In genomic region chr1:50930193-50930592, GRCh38 we compare ENCODE assay signal across 13 cellular contexts. TPM values are rescaled to one million over a fixed set of nuclear protein-coding genes. Genes with fewer than 3 reads are reported as not detected.
DNase-seq lines count a peak whose midpoint lies in the region; ATAC-seq and TF ChIP-seq lines count a peak whose summit lies in the region.
"Had no signal": no experiment of that assay in that cellular context is flagged by ENCODE, and none has a peak within 500 bp of the region (broad histone marks: within the 10 kb centered on the region; RNA-seq: fewer than 3 reads in every experiment).

No MANE protein-coding gene starts in this region.

- no peaks in the 10 kb centered on the region for H3K27me3 ChIP-seq in PC-9 (ENCODE audit: insufficient read depth, low read depth)
- H3K27me3 ChIP-seq: right lobe of liver, transverse colon had no signal

- H3K9me2 ChIP-seq in PC-9 (ENCODE audit: insufficient read depth) = no peaks in the 10 kb centered on the region

- H3K4me3 ChIP-seq in GM12864 (ENCODE audit: low read depth, low read length) (no peak overlapping the region; the same call in 1 of the 2 replicates), PC-9 (no peak overlapping the region), lower leg skin (ENCODE audit: low read depth, poor library complexity, severe bottlenecking) (no peak overlapping the region)
- H3K4me3 ChIP-seq: right lobe of liver, transverse colon had no signal

- no peaks in the 10 kb centered on the region for H3K9me3 ChIP-seq in PC-9 (ENCODE audit: insufficient read depth, low read depth)
- H3K9me3 ChIP-seq: right lobe of liver, transverse colon had no signal

- H3K4me1 ChIP-seq in PC-9 (replicated peaks; ENCODE audit: insufficient read depth) = no peaks in the 10 kb centered on the region
- H3K4me1 ChIP-seq: right lobe of liver had no signal

- no peak for TF ChIP-seq POLR2A in lower leg skin (IDR thresholded peaks at IDR 0.05)

- no peak overlapping the region for H3K4me2 ChIP-seq in PC-9

- peaks cover 13% of the 10 kb centered on the region; the same call in 1 of the 2 replicates for H3F3A ChIP-seq in PC-9 (ENCODE audit: insufficient read depth, low read depth)

- CTCF ChIA-PET in PC-9 (lab: Charles Lee) = interaction anchor here (0.5 to 1.5 kb wide), 8 partner anchors 13 to 531 kb away, joined by 3 to 14 read pairs (median 6); no protein-coding TSS in a partner anchor

- POLR2A ChIA-PET in PC-9 (lab: Charles Lee; ENCODE audit: unreplicated experiment) = interaction anchor here (0.5 to 0.6 kb wide), 2 partner anchors 87 to 363 kb away, joined by 3 read pairs; no protein-coding TSS in a partner anchor

- H3K79me2 ChIP-seq in PC-9 (ENCODE audit: low read depth) = peaks cover 78% of the 10 kb centered on the region

- H3K27ac ChIP-seq in PC-9 = peak overlapping the region; percentile 29; the same call in 1 of the 2 replicates
- H3K27ac ChIP-seq: right lobe of liver, transverse colon had no signal

- peak; percentile 29 for DNase-seq in GM12864 (ENCODE audit: low read depth)
- no peak for DNase-seq in PC-9
- no peak for DNase-seq in lower leg skin (ENCODE audit: low spot score in 2 of 2)
- DNase-seq in posterior cingulate gyrus = no peak
- DNase-seq in activated gamma-delta T cell (lab: John Stamatoyannopoulos, UW) = no peak
- no peak for DNase-seq in iPS-NIHi11 (ENCODE audit: low spot score)
- DNase-seq: activated naive CD4-positive, alpha-beta T cell treated with anti-CD3 and anti-CD28 coated beads, Interleukin-2, amount 10 ng/mL, durations not matched to agents 7 days and 5 days; NCI-H526; right lobe of liver; transverse colon had no signal

- TF ChIP-seq CTCF in GM12864 (IDR thresholded peaks at IDR 0.05; ENCODE audit: low read depth, low read length, missing control alignments) (no peak), PC-9 (conservative IDR thresholded peaks at IDR 0.05) (no peak), lower leg skin (IDR thresholded peaks at IDR 0.05) (no peak)

- no peak overlapping the region for H2AFZ ChIP-seq in PC-9

- peaks cover 11% of the 10 kb centered on the region for H4K20me1 ChIP-seq in PC-9 (ENCODE audit: insufficient read depth)

- no TSS peak for BruUV-seq in PC-9 (replicated peaks; lab: Mats Ljungman, UMichigan)

- intact Hi-C loops in PC-9 (cut with micrococcal nuclease; ENCODE audit: unreplicated experiment) (no loop called here), lower leg skin (cut with DNase I; ENCODE audit: low total_unique reads) (no loop called here), posterior cingulate gyrus (cut with DNase I) (loop anchor here (10.0 kb wide), 1 partner anchor 155 kb away; no protein-coding TSS in a partner anchor)

- ATAC-seq in GM19025 (IDR thresholded peaks at IDR 0.05; ENCODE audit: low read depth, unreplicated experiment) (peak; percentile 63), HG02798 (IDR thresholded peaks at IDR 0.05; ENCODE audit: poor library complexity, unreplicated experiment) (peak; percentile 47)
- ATAC-seq: activated CD4-positive, CD25-positive, alpha-beta regulatory T cell treated with anti-CD3 and anti-CD28 coated beads, Interleukin-2, amount 50 U/mL, for 24 hours had no signal

- 0 out of 2 replicates have a peak, but pooled peaks cover 7% of the 10 kb centered on the region for H3K36me3 ChIP-seq in PC-9 (ENCODE audit: low read depth)
- H3K36me3 ChIP-seq: right lobe of liver, transverse colon had no signal

RNA-seq across cellular contexts. Expression of gene FAF1, which starts 29.9 kb away (rescaled TPM):
- total RNA-seq in PC-9 (2021) (99.2 and 105 TPM in 2 replicates), lower leg skin (10 to 100 TPM; 33.8 to 55.8 (median 45.6) TPM)

RNA-seq across cellular contexts. Expression of gene CDKN2C, which starts 39.9 kb away (rescaled TPM):
- total RNA-seq in PC-9 (2021) = 16.1 and 17.1 TPM in 2 replicates
- total RNA-seq in lower leg skin = 10 to 100 TPM; 10.1 to 20.0 (median 16.2) TPM
